In the genomic region with DNA sequence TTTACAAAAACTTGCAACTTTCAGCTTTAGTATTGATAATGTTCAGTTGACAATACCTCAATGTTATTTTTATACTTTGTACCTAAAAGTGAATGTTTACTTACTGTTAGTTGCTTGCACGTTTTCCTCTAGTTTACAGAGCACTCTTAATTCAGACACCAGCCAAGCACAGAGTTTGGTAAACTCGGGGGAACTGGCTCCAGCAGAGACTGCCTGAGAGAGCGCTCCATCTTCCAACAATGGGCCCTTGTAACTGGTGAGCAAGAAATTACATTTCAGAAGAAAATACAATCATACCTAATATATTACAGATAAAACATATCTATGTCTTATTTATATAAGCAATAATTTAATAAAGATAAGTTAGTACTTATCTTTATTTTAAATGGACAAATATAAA, we compare ENCODE assay signal across 15 cellular contexts.
"Had no signal": no experiment of that assay in that cellular context is flagged by ENCODE, and none has a peak within 500 bp of the region (broad histone marks: within the 10 kb centered on the region; RNA-seq: fewer than 3 reads in every experiment).

No MANE protein-coding gene starts in this region.

- H3K9me3 Mint-ChIP-seq: activated CD4-positive, alpha-beta T cell treated with anti-CD3 and anti-CD28 coated beads, Interleukin-2, amount 10 ng/mL, durations not matched to agents 7 days and 5 days; immature natural killer cell; stimulated activated naive B cell treated with anti-CD40 and anti-IgM and Interleukin-4, amounts not matched to agents 10 μg/mL and 1 μg/mL and 100 μg/mL, for 72 hours had no signal

- H3K27me3 Mint-ChIP-seq: activated CD4-positive, alpha-beta T cell treated with anti-CD3 and anti-CD28 coated beads, Interleukin-2, amount 10 ng/mL, durations not matched to agents 7 days and 5 days; stimulated activated naive B cell treated with anti-CD40 and anti-IgM and Interleukin-4, amounts not matched to agents 10 μg/mL and 1 μg/mL and 100 μg/mL, for 72 hours had no signal

- H3K9me3 ChIP-seq: adrenal gland, heart left ventricle, right atrium auricular region, tibial artery, uterus had no signal

- H3K4me3 Mint-ChIP-seq: activated CD4-positive, alpha-beta T cell treated with anti-CD3 and anti-CD28 coated beads, Interleukin-2, amount 10 ng/mL, durations not matched to agents 7 days and 5 days; immature natural killer cell; stimulated activated naive B cell treated with anti-CD40 and anti-IgM and Interleukin-4, amounts not matched to agents 10 μg/mL and 1 μg/mL and 100 μg/mL, for 72 hours had no signal

- H3K4me3 ChIP-seq: adrenal gland, coronary artery, heart left ventricle, right atrium auricular region, tibial artery, uterus had no signal

- H3K27ac ChIP-seq: adrenal gland, coronary artery, heart left ventricle, right atrium auricular region, tibial artery, uterus had no signal

- H3K27ac Mint-ChIP-seq: activated CD4-positive, alpha-beta T cell treated with anti-CD3 and anti-CD28 coated beads, Interleukin-2, amount 10 ng/mL, durations not matched to agents 7 days and 5 days; stimulated activated naive B cell treated with anti-CD40 and anti-IgM and Interleukin-4, amounts not matched to agents 10 μg/mL and 1 μg/mL and 100 μg/mL, for 72 hours had no signal

- H3K27me3 ChIP-seq: adrenal gland, heart left ventricle, right atrium auricular region, tibial artery, uterus had no signal

- DNase-seq: activated CD4-positive, alpha-beta T cell treated with anti-CD3 and anti-CD28 coated beads, Interleukin-2, amount 10 ng/mL, durations not matched to agents 7 days and 5 days; activated CD4-positive, CD25-positive, alpha-beta regulatory T cell; activated naive CD4-positive, alpha-beta T cell treated with anti-CD3 and anti-CD28 coated beads, Interleukin-2, amount 50 U/mL, for 16 hours; activated T-cell treated with anti-CD3 and anti-CD28 coated beads, Interleukin-2, amount 50 U/mL, for 1 hour; adrenal gland; effector CD8-positive, alpha-beta T cell; foreskin melanocyte; heart left ventricle; immature natural killer cell; stimulated activated CD4-positive, alpha-beta T cell treated with anti-CD3 and anti-CD28 coated beads, Interleukin-2, amount 100 ng/mL, for 48 hours; stimulated activated naive B cell treated with anti-CD40 and anti-IgM and Interleukin-4, amounts not matched to agents 10 μg/mL and 1 μg/mL and 100 μg/mL, for 72 hours; tibial artery; uterus had no signal

- H3K36me3 ChIP-seq: uterus had no signal
